In the genomic region with DNA sequence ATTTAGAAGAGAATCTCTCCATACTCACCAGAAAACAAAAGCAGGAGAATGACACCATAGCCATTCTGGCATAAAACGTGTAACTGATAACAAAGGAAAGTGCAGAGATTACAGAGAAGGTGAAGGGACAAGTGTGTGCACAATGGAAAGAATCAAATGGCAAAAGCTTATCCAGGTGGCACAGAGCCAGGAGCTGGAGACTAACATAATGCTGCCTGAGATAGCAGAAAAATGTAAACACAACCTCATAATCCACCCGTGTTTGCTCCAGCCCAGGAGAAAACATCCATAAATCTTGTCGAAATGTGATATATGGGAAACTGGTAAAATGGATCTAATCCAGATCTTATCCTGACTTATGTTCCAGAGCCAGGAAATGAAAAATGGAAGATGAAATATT, we compare ENCODE assay signal across 18 cellular contexts.
DNase-seq lines count a peak whose midpoint lies in the region; TF ChIP-seq lines count a peak whose summit lies in the region.
"Had no signal": no experiment of that assay in that cellular context is flagged by ENCODE, and none has a peak within 500 bp of the region (broad histone marks: within the 10 kb centered on the region; RNA-seq: fewer than 3 reads in every experiment).

No MANE protein-coding gene starts in this region.

- no peaks in the 10 kb centered on the region for H3K27me3 Mint-ChIP-seq in endothelial cell (ENCODE audit: unreplicated experiment)

- peak; percentile 48 for DNase-seq in EH (ENCODE audit: low read depth)
- peak; percentile 51 for DNase-seq in NCI-H2029 (lab: John Stamatoyannopoulos, UW)
- DNase-seq in brain microvascular endothelial cell = peak; percentile 33
- DNase-seq in mesenchymal stem cell = peak; percentile 28
- no peak for DNase-seq in activated T-cell treated with anti-CD3 and anti-CD28 coated beads, Interleukin-2, amount 50 U/mL, for 48 hours
- no peak for DNase-seq in AG08395 (ENCODE audit: low spot score)
- no peak for DNase-seq in effector CD8-positive, alpha-beta T cell (lab: John Stamatoyannopoulos, UW)
- no peak for DNase-seq in endothelial cell (ENCODE audit: low spot score)
- DNase-seq: activated CD4-positive, alpha-beta T cell treated with anti-CD3 and anti-CD28 coated beads for 36 hours; activated CD8-positive, alpha-beta memory T cell treated with anti-CD3 and anti-CD28 coated beads, Interleukin-2, amount 50 U/mL, for 4 hours; activated gamma-delta T cell treated with Interleukin-2 at 50 U/mL for 16 hours; anterior cingulate cortex; cortex of kidney; NCI-H1436 treated with DMSO at 0.1 percent for 48 hours; NCI-H510A treated with DMSO at 0.1 percent for 48 hours; nephron progenitor cell; stimulated activated naive B cell treated with anti-CD40 and anti-IgM and Interleukin-4, amounts not matched to agents 10 μg/mL and 1 μg/mL and 100 μg/mL, for 72 hours had no signal

- TF ChIP-seq CTCF in brain microvascular endothelial cell (IDR thresholded peaks at IDR 0.05; ENCODE audit: low read depth, low read length, missing control alignments) = no peak
- TF ChIP-seq CTCF in endothelial cell (IDR thresholded peaks at IDR 0.05; ENCODE audit: unreplicated experiment) = no peak

- H2BK120ac ChIP-seq in mesenchymal stem cell (ENCODE audit: low read depth, low read length) = no peak overlapping the region

- H4K91ac ChIP-seq in mesenchymal stem cell (ENCODE audit: low read length) = no peak overlapping the region

- H2AK5ac ChIP-seq in mesenchymal stem cell (ENCODE audit: low read length, severe bottlenecking) = no peak overlapping the region

- no peak overlapping the region for H3K4me3 Mint-ChIP-seq in endothelial cell (ENCODE audit: unreplicated experiment)
- H3K4me3 Mint-ChIP-seq: activated CD4-positive, alpha-beta T cell treated with anti-CD3 and anti-CD28 coated beads for 36 hours; nephron progenitor cell; stimulated activated naive B cell treated with anti-CD40 and anti-IgM and Interleukin-4, amounts not matched to agents 10 μg/mL and 1 μg/mL and 100 μg/mL, for 72 hours had no signal

- no peak overlapping the region for H2BK5ac ChIP-seq in mesenchymal stem cell (ENCODE audit: low read depth, low read length, poor library complexity, severe bottlenecking)

- no peak overlapping the region for H3K4me2 ChIP-seq in mesenchymal stem cell (ENCODE audit: low read length, poor library complexity, severe bottlenecking)

- 56% methylated on average over 1 of the region's 3 CpGs for WGBS in mesenchymal stem cell

- H3K4me3 ChIP-seq in brain microvascular endothelial cell (ENCODE audit: low read depth, low read length) (no peak overlapping the region), mesenchymal stem cell (ENCODE audit: insufficient read depth in 1 of 2, low read depth in 1 of 2, low read length in 2 of 2) (no peak overlapping the region)
- H3K4me3 ChIP-seq: tibial nerve had no signal

- H3K27me3 ChIP-seq in brain microvascular endothelial cell (replicated peaks) (no peaks in the 10 kb centered on the region), mesenchymal stem cell (ENCODE audit: control insufficient read depth in 1 of 2, insufficient read depth in 1 of 2, low read length in 2 of 2) (no peaks in the 10 kb centered on the region)
- H3K27me3 ChIP-seq: tibial nerve had no signal

- no peaks in the 10 kb centered on the region for H3K9me3 Mint-ChIP-seq in endothelial cell (ENCODE audit: unreplicated experiment)
- H3K9me3 Mint-ChIP-seq: stimulated activated naive B cell treated with anti-CD40 and anti-IgM and Interleukin-4, amounts not matched to agents 10 μg/mL and 1 μg/mL and 100 μg/mL, for 72 hours had no signal

- no peaks in the 10 kb centered on the region for H3K9me3 ChIP-seq in mesenchymal stem cell (ENCODE audit: control insufficient read depth, low read length)
- H3K9me3 ChIP-seq: tibial nerve had no signal

- H3K27ac ChIP-seq in brain microvascular endothelial cell = no peak overlapping the region
- H3K27ac ChIP-seq in mesenchymal stem cell (ENCODE audit: low read length, poor library complexity, severe bottlenecking) = no peak overlapping the region
- H3K27ac ChIP-seq: tibial nerve had no signal

- no peak overlapping the region for H3K4ac ChIP-seq in mesenchymal stem cell (ENCODE audit: low read depth in 1 of 2, low read length in 2 of 2)

- H3K4me1 Mint-ChIP-seq in endothelial cell (ENCODE audit: unreplicated experiment) = peaks cover 21% of the 10 kb centered on the region
- H3K4me1 Mint-ChIP-seq: activated CD4-positive, alpha-beta T cell treated with anti-CD3 and anti-CD28 coated beads for 36 hours; stimulated activated naive B cell treated with anti-CD40 and anti-IgM and Interleukin-4, amounts not matched to agents 10 μg/mL and 1 μg/mL and 100 μg/mL, for 72 hours had no signal

- no peak overlapping the region for H3K27ac Mint-ChIP-seq in endothelial cell (ENCODE audit: unreplicated experiment)
- H3K27ac Mint-ChIP-seq: activated CD4-positive, alpha-beta T cell treated with anti-CD3 and anti-CD28 coated beads for 36 hours; nephron progenitor cell; stimulated activated naive B cell treated with anti-CD40 and anti-IgM and Interleukin-4, amounts not matched to agents 10 μg/mL and 1 μg/mL and 100 μg/mL, for 72 hours had no signal

- no peak overlapping the region for H3K18ac ChIP-seq in mesenchymal stem cell (ENCODE audit: low read depth in 1 of 2, low read length in 2 of 2)

- H2BK15ac ChIP-seq in mesenchymal stem cell (ENCODE audit: low read depth, poor library complexity, severe bottlenecking) = no peak overlapping the region

- H3K9ac ChIP-seq in mesenchymal stem cell (ENCODE audit: low read length) = no peak overlapping the region

- no peaks in the 10 kb centered on the region for H3K79me1 ChIP-seq in mesenchymal stem cell (replicated peaks; ENCODE audit: low read length, poor library complexity, severe bottlenecking)

- H4K8ac ChIP-seq in mesenchymal stem cell (ENCODE audit: low read length) = no peak overlapping the region

- H3K14ac ChIP-seq in mesenchymal stem cell (ENCODE audit: low read length in 2 of 2) = no peak overlapping the region

- in situ Hi-C loops in brain microvascular endothelial cell (cut with HindIII; ENCODE audit: low pct_ligation_motif_present, low sequenced_read_pairs) = no loop called here

- H3K36me3 ChIP-seq in brain microvascular endothelial cell (replicated peaks) (no peaks in the 10 kb centered on the region), mesenchymal stem cell (ENCODE audit: control insufficient read depth in 1 of 2, insufficient read depth in 2 of 2, low read depth in 1 of 2, low read length in 2 of 2) (no peaks in the 10 kb centered on the region)
- H3K36me3 ChIP-seq: tibial nerve had no signal

- peaks cover 5% of the 10 kb centered on the region for H3K4me1 ChIP-seq in mesenchymal stem cell (ENCODE audit: control insufficient read depth, insufficient read depth, low read depth, low read length)
- H3K4me1 ChIP-seq: tibial nerve had no signal

- no peak overlapping the region for H3K23ac ChIP-seq in mesenchymal stem cell (ENCODE audit: low read length in 2 of 2)

- no peak overlapping the region for H2AFZ ChIP-seq in mesenchymal stem cell (ENCODE audit: low read depth, low read length)

- H3K36me3 Mint-ChIP-seq in endothelial cell (ENCODE audit: low read depth, unreplicated experiment) = no peaks in the 10 kb centered on the region
- H3K36me3 Mint-ChIP-seq: stimulated activated naive B cell treated with anti-CD40 and anti-IgM and Interleukin-4, amounts not matched to agents 10 μg/mL and 1 μg/mL and 100 μg/mL, for 72 hours had no signal

- no peak overlapping the region for H2BK12ac ChIP-seq in mesenchymal stem cell (ENCODE audit: low read length in 2 of 2)

Comparison
In these comparisons a context has a peak if more than half of its experiments do, and no peak if none do; other contexts are left out.
1. DNase-seq: peak in EH (single experiment), NCI-H2029 (single experiment), brain microvascular endothelial cell (single experiment) and mesenchymal stem cell (single experiment); none in activated T-cell treated with anti-CD3 and anti-CD28 coated beads, Interleukin-2, amount 50 U/mL, for 48 hours (0 of 2), AG08395 (single experiment), effector CD8-positive, alpha-beta T cell (single experiment) and endothelial cell (single experiment).